Comparison of ENCODE assay signal across 28 cellular contexts in genomic region chr5:50752800-50753199, GRCh38.
"Had no signal": no experiment of that assay in that cellular context is flagged by ENCODE, and none has a peak within 500 bp of the region (broad histone marks: within the 10 kb centered on the region; RNA-seq: fewer than 3 reads in every experiment).

No MANE protein-coding gene starts in this region.

- H3K27me3 ChIP-seq: adrenal gland, body of pancreas, breast epithelium, MG63, SJCRH30 had no signal

- H3K27me3 Mint-ChIP-seq: activated CD4-positive, alpha-beta T cell treated with anti-CD3 and anti-CD28 coated beads, Interleukin-2, amount 10 ng/mL, durations not matched to agents 24 days and 14 days; activated CD8-positive, alpha-beta T cell treated with anti-CD3 and anti-CD28 coated beads for 36 hours had no signal

- H3K27ac Mint-ChIP-seq: activated CD4-positive, alpha-beta T cell treated with anti-CD3 and anti-CD28 coated beads, Interleukin-2, amount 10 ng/mL, durations not matched to agents 24 days and 14 days; activated CD8-positive, alpha-beta T cell treated with anti-CD3 and anti-CD28 coated beads for 36 hours; activated naive CD4-positive, alpha-beta T cell treated with anti-CD3 and anti-CD28 coated beads, Interleukin-2, amount 50 U/mL, for 72 hours; activated T-helper 2 cell treated with anti-CD3 and anti-CD28 coated beads, Interferon-gamma antibody, Interleukin-2, Interleukin-4, amounts not matched to agents 10 μg/mL and 5 μg/mL and 100 μg/mL, durations not matched to agents 14 hours and 24 hours and 36 hours; T-helper 2 cell treated with Interferon-gamma antibody and Interleukin-4, amounts not matched to agents 5 μg/mL and 100 μg/mL, for 36 hours had no signal

- H3K4me3 ChIP-seq: adrenal gland, body of pancreas, breast epithelium, MG63, SJCRH30, SK-N-MC had no signal

- H3K36me3 ChIP-seq: adrenal gland, breast epithelium, MG63, SJCRH30 had no signal

- FAIRE-seq: astrocyte, TTC549 had no signal

- ATAC-seq: activated CD8-positive, alpha-beta T cell treated with anti-CD3 and anti-CD28 coated beads for 36 hours; activated naive CD4-positive, alpha-beta T cell treated with anti-CD3 and anti-CD28 coated beads, Interleukin-2, amount 50 U/mL, for 72 hours; body of pancreas; Panc1 had no signal

- H3K9me3 ChIP-seq: adrenal gland, body of pancreas, breast epithelium, MG63, SJCRH30 had no signal

- H3K27ac ChIP-seq: adrenal gland, body of pancreas, breast epithelium, SJCRH30, SK-N-MC had no signal

- H3K4me1 ChIP-seq: breast epithelium, SJCRH30 had no signal

- H3K4me3 Mint-ChIP-seq: activated CD4-positive, alpha-beta T cell treated with anti-CD3 and anti-CD28 coated beads, Interleukin-2, amount 10 ng/mL, durations not matched to agents 24 days and 14 days; activated CD8-positive, alpha-beta T cell treated with anti-CD3 and anti-CD28 coated beads for 36 hours; T-helper 2 cell treated with Interferon-gamma antibody and Interleukin-4, amounts not matched to agents 5 μg/mL and 100 μg/mL, for 36 hours had no signal

- DNase-seq: activated CD4-positive, alpha-beta T cell treated with anti-CD3 and anti-CD28 coated beads, Interleukin-2, amount 10 ng/mL, durations not matched to agents 24 days and 14 days; activated CD4-positive, alpha-beta T cell treated with anti-CD3 and anti-CD28 coated beads, Interleukin-2, amount 50 U/mL, for 4 hours; activated CD8-positive, alpha-beta T cell treated with anti-CD3 and anti-CD28 coated beads for 36 hours; activated gamma-delta T cell; activated naive CD4-positive, alpha-beta T cell treated with Interleukin-2 at 50 U/mL for 16 hours; activated T-cell treated with anti-CD3 and anti-CD28 coated beads, Interleukin-2, amount 50 U/mL, for 1 hour; adrenal gland; body of pancreas; cerebellar nuclear complex; MG63; NCI-H1048; NCI-H1105 treated with DMSO at 0.1 percent for 48 hours; NCI-H1436; NCI-H1694; NCI-H1930; NCI-H2081 treated with DMSO at 0.1 percent for 48 hours; NCI-H345; NCI-H524 treated with DMSO at 0.1 percent for 48 hours; SHP77; SJCRH30 had no signal
